ENCODE assay signal across 19 cellular contexts in genomic region chr7:153832160-153832559, GRCh38.
DNase-seq lines count a peak whose midpoint lies in the region; ATAC-seq and TF ChIP-seq lines count a peak whose summit lies in the region.
"Had no signal": no experiment of that assay in that cellular context is flagged by ENCODE, and none has a peak within 500 bp of the region (broad histone marks: within the 10 kb centered on the region; RNA-seq: fewer than 3 reads in every experiment).

No MANE protein-coding gene starts in this region.

- H3K27me3 ChIP-seq in SK-N-SH (ENCODE audit: insufficient read depth): no peaks in the 10 kb centered on the region
- no peaks in the 10 kb centered on the region for H3K27me3 ChIP-seq in MM.1S (replicated peaks; ENCODE audit: insufficient read depth, low read length)

- no peak for TF ChIP-seq EP300 in SK-N-SH (IDR thresholded peaks at IDR 0.05; ENCODE audit: borderline replicate concordance in 1 of 2, low read depth in 1 of 2, low read length in 1 of 2)

- no peaks in the 10 kb centered on the region for H3K36me3 ChIP-seq in SK-N-SH (replicated peaks in 1 of 2; ENCODE audit: control insufficient read depth in 1 of 2, insufficient read depth in 2 of 2, low read length in 1 of 2)
- no peaks in the 10 kb centered on the region for H3K36me3 ChIP-seq in MM.1S (replicated peaks; ENCODE audit: insufficient read depth, low read length)
- H3K36me3 ChIP-seq in OCI-LY7 (ENCODE audit: insufficient read depth, low read length): no peaks in the 10 kb centered on the region
- H3K36me3 ChIP-seq: left ventricle myocardium inferior had no signal

- H3K9me3 ChIP-seq in SK-N-SH (no peaks in the 10 kb centered on the region), MM.1S (replicated peaks; ENCODE audit: insufficient read depth, low read length) (no peaks in the 10 kb centered on the region), OCI-LY7 (ENCODE audit: low read length) (no peaks in the 10 kb centered on the region)
- H3K9me3 ChIP-seq: left ventricle myocardium inferior had no signal

- ATAC-seq in SK-N-SH treated with all-trans-retinoic acid at 6 μM for 48 hours: no peak
- no peak for ATAC-seq in GM18870 (IDR thresholded peaks at IDR 0.05; ENCODE audit: unreplicated experiment)
- ATAC-seq: stimulated activated memory B cell treated with anti-CD40 and anti-IgM and Interleukin-4, amounts not matched to agents 10 μg/mL and 1 μg/mL and 100 μg/mL, for 72 hours had no signal

- BruUV-seq in OCI-LY7 (replicated peaks; lab: Mats Ljungman, UMichigan): no TSS peak

- intact Hi-C loops in OCI-LY7 (cut with micrococcal nuclease; ENCODE audit: unreplicated experiment) (no loop called here), cardiac septum (cut with DNase I) (no loop called here)

- DNase-seq in SK-N-SH (peak; percentile 23), MM.1S (peak; percentile 15), OCI-LY7 (ENCODE audit: low spot score) (no peak), retina (peak; percentile 27), cardiac septum (ENCODE audit: low spot score) (no peak), D341Med (ENCODE audit: low spot score) (no peak)
- DNase-seq: activated CD4-positive, alpha-beta T cell treated with anti-CD3 and anti-CD28 coated beads, Interleukin-2, amount 50 U/mL, for 4 hours; activated CD4-positive, CD25-positive, alpha-beta regulatory T cell; activated naive CD4-positive, alpha-beta T cell treated with anti-CD3 and anti-CD28 coated beads for 36 hours; islet precursor cell; left ventricle myocardium inferior; NCI-H2171; PC-9; stimulated activated CD4-positive, alpha-beta T cell treated with anti-CD3 and anti-CD28 coated beads, Interleukin-4, amount 100 ng/mL, for 4 hours; substantia nigra; T-helper 1 cell had no signal

- H2AFZ ChIP-seq in SK-N-SH (ENCODE audit: low read depth) (no peak overlapping the region), MM.1S (ENCODE audit: low read length) (no peak overlapping the region), OCI-LY7 (ENCODE audit: low read length) (no peak overlapping the region)
- H2AFZ ChIP-seq: PC-9 had no signal

- TF ChIP-seq RAD21 in SK-N-SH (IDR thresholded peaks at IDR 0.05; ENCODE audit: low read length): peak; percentile 34; the same call in 1 of the 2 replicates

- H3K4me1 ChIP-seq in SK-N-SH (ENCODE audit: control insufficient read depth in 1 of 2, insufficient read depth in 2 of 2, low read depth in 1 of 2, low read length in 1 of 2) (peaks cover 0 to 8% of the 10 kb centered on the region in 2 experiments; a peak in 2 of 4 replicates), MM.1S (ENCODE audit: low read length) (no peaks in the 10 kb centered on the region), OCI-LY7 (ENCODE audit: insufficient read depth, low read length, poor library complexity, severe bottlenecking) (no peaks in the 10 kb centered on the region)
- H3K4me1 ChIP-seq: left ventricle myocardium inferior had no signal

- no peaks in the 10 kb centered on the region for H4K20me1 ChIP-seq in SK-N-SH (ENCODE audit: insufficient read depth)
- H4K20me1 ChIP-seq in MM.1S (ENCODE audit: insufficient read depth, low read length): no peaks in the 10 kb centered on the region
- no peaks in the 10 kb centered on the region for H4K20me1 ChIP-seq in OCI-LY7 (ENCODE audit: insufficient read depth, low read length)

- H3F3A ChIP-seq in SK-N-SH (replicated peaks; ENCODE audit: insufficient read depth) (no peaks in the 10 kb centered on the region), MM.1S (ENCODE audit: insufficient read depth, low read length) (no peaks in the 10 kb centered on the region)

- H3K4me2 ChIP-seq in SK-N-SH (no peak overlapping the region), MM.1S (ENCODE audit: low read depth, low read length) (no peak overlapping the region), OCI-LY7 (ENCODE audit: low read length) (no peak overlapping the region)
- H3K4me2 ChIP-seq: PC-9 had no signal

- POLR2A ChIA-PET in SK-N-SH (lab: Yijun Ruan, JAX) (no interaction called here), OCI-LY7 (lab: Charles Lee) (no interaction called here)

- H3K9ac ChIP-seq in SK-N-SH (no peak overlapping the region), MM.1S (ENCODE audit: low read length) (no peak overlapping the region)

- TF ChIP-seq CTCF in SK-N-SH (IDR thresholded peaks at IDR 0.05) (no peak), MM.1S (IDR thresholded peaks at IDR 0.05; ENCODE audit: low read length) (peak; percentile 27), OCI-LY7 (conservative IDR thresholded peaks at IDR 0.05; ENCODE audit: low read length) (peak; percentile 63)

- H3K4me3 ChIP-seq in SK-N-SH (ENCODE audit: low read depth in 2 of 2, low read length in 1 of 2) (no peak overlapping the region), MM.1S (ENCODE audit: low read length) (no peak overlapping the region), OCI-LY7 (ENCODE audit: low read depth, low read length, poor library complexity, severe bottlenecking) (no peak overlapping the region)
- H3K4me3 ChIP-seq: left ventricle myocardium inferior, PC-9 had no signal

- H3K9me2 ChIP-seq in SK-N-SH (no peaks in the 10 kb centered on the region), MM.1S (replicated peaks; ENCODE audit: insufficient read depth, low read length) (no peaks in the 10 kb centered on the region), OCI-LY7 (ENCODE audit: insufficient read depth, low read length) (no peaks in the 10 kb centered on the region)

- CTCF ChIA-PET in SK-N-SH (lab: Yijun Ruan, JAX): no interaction called here
- CTCF ChIA-PET in OCI-LY7 (lab: Charles Lee; ENCODE audit: unreplicated experiment): no interaction called here

- H3K79me2 ChIP-seq in SK-N-SH (ENCODE audit: insufficient read depth): no peaks in the 10 kb centered on the region
- no peaks in the 10 kb centered on the region for H3K79me2 ChIP-seq in MM.1S (ENCODE audit: low read length)
- no peaks in the 10 kb centered on the region for H3K79me2 ChIP-seq in OCI-LY7 (ENCODE audit: insufficient read depth, low read depth, low read length)

- H3K27ac ChIP-seq in SK-N-SH (ENCODE audit: low read depth in 2 of 2, low read length in 1 of 2) (no peak overlapping the region), MM.1S (ENCODE audit: low read length) (no peak overlapping the region), OCI-LY7 (ENCODE audit: low read depth, low read length, poor library complexity, severe bottlenecking) (no peak overlapping the region)
- H3K27ac ChIP-seq: left ventricle myocardium inferior, PC-9 had no signal

- 4% methylated on average over 4 of the region's 4 CpGs for WGBS in SK-N-SH (ENCODE audit: low lambda C conversion rate)

TF ChIP-seq in SK-N-SH, 30 proteins besides CTCF, POLR2A, EP300 and RAD21:
- TF ChIP-seq GABPA (IDR thresholded peaks at IDR 0.05; ENCODE audit: low read depth): no peak
- peak; percentile 17; the same call in 1 of the 2 replicates for TF ChIP-seq SMC3 (IDR thresholded peaks at IDR 0.05; ENCODE audit: low read depth, low read length)
TF ChIP-seq in SK-N-SH: peak in this region for 1.

TF ChIP-seq in SK-N-SH treated with all-trans-retinoic acid at 6 μM for 48 hours, 23 proteins besides CTCF, POLR2A, EP300 and RAD21:
- TF ChIP-seq ISL1 (CRISPR knock-in tag; IDR thresholded peaks at IDR 0.05): no peak
- no peak for TF ChIP-seq SNAI2 (CRISPR knock-in tag; IDR thresholded peaks at IDR 0.05)
- no peak for TF ChIP-seq ZFP30 (CRISPR knock-in tag; IDR thresholded peaks at IDR 0.05)
- no peak for TF ChIP-seq TOX (CRISPR knock-in tag; IDR thresholded peaks at IDR 0.05; ENCODE audit: borderline replicate concordance)
- TF ChIP-seq CSDC2 (CRISPR knock-in tag; IDR thresholded peaks at IDR 0.05): no peak
- no peak for TF ChIP-seq RARB (CRISPR knock-in tag; IDR thresholded peaks at IDR 0.05)

Comparison
In these comparisons a context has a peak if more than half of its experiments do, and no peak if none do; other contexts are left out.
1. DNase-seq: peak in SK-N-SH (single experiment), MM.1S (single experiment) and retina (single experiment); none in OCI-LY7 (single experiment), cardiac septum (single experiment) and D341Med (single experiment).